ENCODE assay signal across 8 cellular contexts in the genomic region with DNA sequence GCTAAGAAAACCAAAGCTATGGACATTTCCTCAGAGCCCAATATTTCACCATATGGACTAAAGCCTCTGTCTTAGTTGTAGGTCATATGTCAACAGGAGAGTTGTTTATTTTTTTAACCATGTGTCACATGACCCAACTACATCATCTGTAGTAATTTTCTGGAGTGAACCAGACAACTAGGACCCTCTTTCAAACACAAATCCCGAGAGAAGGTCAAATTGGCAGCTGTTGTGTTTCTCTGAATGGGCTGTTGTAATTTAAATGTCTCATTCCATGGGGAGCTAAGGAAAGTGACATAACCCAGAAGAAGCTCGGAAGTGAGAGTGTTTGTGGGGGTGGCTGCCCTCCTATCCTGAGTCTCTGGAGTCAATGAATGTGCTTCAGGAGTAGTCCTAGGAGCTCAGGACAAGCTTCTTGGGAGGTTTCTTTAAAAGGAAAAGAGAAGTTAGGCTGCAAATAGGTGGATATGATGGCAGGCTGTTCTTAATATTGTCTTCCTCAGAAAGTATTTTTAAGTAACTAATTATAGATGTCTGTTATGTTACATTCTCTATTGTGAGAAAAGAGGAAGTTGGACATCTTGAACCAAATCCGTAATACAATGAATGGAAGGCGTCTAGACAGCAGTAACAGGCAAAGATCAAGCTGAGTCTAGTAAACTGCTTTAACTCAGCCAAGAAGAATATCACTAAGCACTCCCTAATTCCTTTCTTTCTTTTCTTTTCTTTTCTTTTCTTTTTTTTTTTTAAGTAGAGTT. TPM values are rescaled to one million over a fixed set of nuclear protein-coding genes. Genes with fewer than 3 reads are reported as not detected.
DNase-seq lines count a peak whose midpoint lies in the region; ATAC-seq, FAIRE-seq and TF ChIP-seq lines count a peak whose summit lies in the region.

No MANE protein-coding gene starts in this region.

- H3K79me2 ChIP-seq in DOHH2 (ENCODE audit: control insufficient read depth, low read length) (no peaks in the 10 kb centered on the region), GM12878 (ENCODE audit: control insufficient read depth, insufficient read depth, low read length) (no peaks in the 10 kb centered on the region)

- WGBS in GM12878 (ENCODE audit: insufficient coverage, insufficient replicate concordance, low lambda C conversion rate, missing lambda C conversion rate) = 16% methylated on average over 4 of the region's 4 CpGs

- DNase-seq in GM12878 (ENCODE audit: low read depth, low spot score) (peak; percentile 30), HCEC 1CT (no peak), NCI-H82 treated with DMSO at 0.1 percent for 48 hours (lab: John Stamatoyannopoulos, UW; ENCODE audit: unreplicated experiment) (no peak)
- no peak for DNase-seq in CD4-positive, alpha-beta memory T cell
- DNase-seq in activated CD4-positive, alpha-beta T cell treated with anti-CD3 and anti-CD28 coated beads, Interleukin-2, amount 50 U/mL, for 4 hours = no peak

- H4K20me1 ChIP-seq in DOHH2 (ENCODE audit: control insufficient read depth, insufficient read depth, low read depth, low read length) (no peaks in the 10 kb centered on the region), GM12878 (ENCODE audit: control insufficient read depth, insufficient read depth) (no peaks in the 10 kb centered on the region)

- SMC1A ChIA-PET in GM12878 (lab: Charles Lee; ENCODE audit: uncharacterized antibody, unreplicated experiment) = interaction anchor here (0.6 to 2.9 kb wide), 9 partner anchors 15 to 265 kb away, joined by 3 to 10 read pairs (median 4); no protein-coding TSS in a partner anchor

- ATAC-seq in GM21381 (IDR thresholded peaks at IDR 0.05; ENCODE audit: unreplicated experiment) (peak; percentile 80), HG03342 (IDR thresholded peaks at IDR 0.05; ENCODE audit: unreplicated experiment) (peak; percentile 87), GM12878 (peak; percentile 92)

- no peak overlapping the region for H3K27ac Mint-ChIP-seq in CD4-positive, alpha-beta memory T cell

- peak overlapping the region; percentile 79 for H3K4me2 ChIP-seq in DOHH2 (ENCODE audit: low read length)
- H3K4me2 ChIP-seq in GM12878 (ENCODE audit: control insufficient read depth, insufficient read depth) = 0 out of 2 replicates have a peak overlapping the region, but pooled peaks have one; percentile 20

- peaks cover 0 to 1% (median 0%) of the 10 kb centered on the region in 4 donors for H3K4me1 Mint-ChIP-seq in CD4-positive, alpha-beta memory T cell

- TF ChIP-seq CTCF in DOHH2 (IDR thresholded peaks at IDR 0.05; ENCODE audit: low read depth, low read length, poor library complexity, severe bottlenecking) = no peak
- no peak for TF ChIP-seq CTCF in GM12878 (IDR thresholded peaks at IDR 0.05 in 2 of 3, conservative IDR thresholded peaks at IDR 0.05 in 1 of 3; ENCODE audit: control insufficient read depth in 2 of 3, extremely low read depth in 1 of 3, insufficient read depth in 1 of 3, low read depth in 3 of 3, low read length in 3 of 3)

- H3F3A ChIP-seq in DOHH2 (ENCODE audit: control insufficient read depth, insufficient read depth) = no peaks in the 10 kb centered on the region; the same call in 1 of the 2 replicates

- peaks cover 0 to 3% (median 0%) of the 10 kb centered on the region in 8 donors for H3K9me3 Mint-ChIP-seq in CD4-positive, alpha-beta memory T cell

- peaks cover 20% of the 10 kb centered on the region for H3K4me1 ChIP-seq in DOHH2 (ENCODE audit: control insufficient read depth, low read length)
- peaks cover 6% of the 10 kb centered on the region; the same call in 1 of the 2 replicates for H3K4me1 ChIP-seq in GM12878 (ENCODE audit: control insufficient read depth, insufficient read depth, low read length)
- no peaks in the 10 kb centered on the region for H3K4me1 ChIP-seq in CD4-positive, alpha-beta memory T cell (ENCODE audit: insufficient read depth, low read length)

- CTCF ChIA-PET in GM12878 (lab: Yijun Ruan, JAX) = interaction anchor here (1.0 to 1.5 kb wide), 2 partner anchors 14 to 24 kb away, joined by 5 to 8 read pairs; no protein-coding TSS in a partner anchor
- CTCF ChIA-PET in CD4-positive, alpha-beta memory T cell (lab: Charles Lee; ENCODE audit: partially characterized antibody) = no interaction called here

- RAD21 ChIA-PET in GM12878 (lab: Charles Lee; ENCODE audit: unreplicated experiment) = interaction anchor here (1.2 to 1.8 kb wide), 6 partner anchors 12 to 209 kb away, joined by 3 to 6 read pairs (median 4); partner anchors contain the start of genes TMEM167A and XRCC4

- no peak for TF ChIP-seq EP300 in GM12878 (IDR thresholded peaks at IDR 0.05; ENCODE audit: borderline replicate concordance in 1 of 2, control insufficient read depth in 1 of 2, low read depth in 2 of 2, low read length in 2 of 2)

- intact Hi-C loops in GM12878 (cut with micrococcal nuclease; ENCODE audit: unreplicated experiment) = no loop called here
- intact Hi-C loops in CD4-positive, alpha-beta memory T cell (cut with micrococcal nuclease) = no loop called here

- TF ChIP-seq RAD21 in GM12878 (IDR thresholded peaks at IDR 0.05; ENCODE audit: insufficient read depth, low read depth, low read length) = no peak

- no TSS peak for BruUV-seq in GM12878 (replicated peaks; lab: Mats Ljungman, UMichigan)

- POLR2A ChIA-PET in GM12878 (lab: Charles Lee) = interaction anchor here (1.1 to 1.5 kb wide), 3 partner anchors 11 to 23 kb away, joined by 3 to 4 read pairs (median 3); no protein-coding TSS in a partner anchor
- POLR2A ChIA-PET in CD4-positive, alpha-beta memory T cell (lab: Charles Lee; ENCODE audit: partially characterized antibody) = no interaction called here

- no peak for TF ChIP-seq POLR2A in GM12878 (IDR thresholded peaks at IDR 0.05; ENCODE audit: low read depth, low read length)

- peak overlapping the region; percentile 21; the same call in 1 of the 2 replicates for H2AFZ ChIP-seq in GM12878 (ENCODE audit: control insufficient read depth, low read depth, low read length)

- H3K27me3 Mint-ChIP-seq in CD4-positive, alpha-beta memory T cell = no peaks in the 10 kb centered on the region

- H3K4me3 ChIP-seq in DOHH2 (ENCODE audit: low read length) = peak overlapping the region; percentile 58
- no peak overlapping the region for H3K4me3 ChIP-seq in GM12878
- no peak overlapping the region for H3K4me3 ChIP-seq in CD4-positive, alpha-beta memory T cell (ENCODE audit: low read length in 2 of 2)

- in situ Hi-C loops in GM12878 (cut with MboI) = no loop called here

- FAIRE-seq in GM12878 (lab: Jason Lieb, UNC) = no peak

- H3K27ac ChIP-seq in DOHH2 (ENCODE audit: low read depth, low read length) (peak overlapping the region; percentile 67), GM12878 (ENCODE audit: control insufficient read depth, insufficient read depth) (no peak overlapping the region; the same call in 1 of the 2 replicates)
- H3K27ac ChIP-seq in CD4-positive, alpha-beta memory T cell (ENCODE audit: low read depth, low read length) = no peak overlapping the region

- H3K27me3 ChIP-seq in DOHH2 (ENCODE audit: control insufficient read depth, low read length) (no peaks in the 10 kb centered on the region), GM12878 (replicated peaks in 1 of 2; ENCODE audit: control insufficient read depth in 2 of 2, insufficient read depth in 2 of 2, low read length in 1 of 2) (no peaks in the 10 kb centered on the region)
- no peaks in the 10 kb centered on the region for H3K27me3 ChIP-seq in CD4-positive, alpha-beta memory T cell (ENCODE audit: insufficient read depth, low read length)

- H3K9me3 ChIP-seq in DOHH2 (ENCODE audit: control insufficient read depth, insufficient read depth, low read length) (no peaks in the 10 kb centered on the region; the same call in 1 of the 2 replicates), GM12878 (replicated peaks; ENCODE audit: control insufficient read depth, insufficient read depth, low read length) (no peaks in the 10 kb centered on the region)
- H3K9me3 ChIP-seq in CD4-positive, alpha-beta memory T cell (ENCODE audit: control insufficient read depth in 1 of 2, low read length in 2 of 2) = no peaks in the 10 kb centered on the region

- no peak overlapping the region for H3K9ac ChIP-seq in GM12878 (ENCODE audit: control insufficient read depth, insufficient read depth, low read length)

- no peaks in the 10 kb centered on the region for H3K36me3 Mint-ChIP-seq in CD4-positive, alpha-beta memory T cell

- H3K4me3 Mint-ChIP-seq in CD4-positive, alpha-beta memory T cell = no peak overlapping the region

- H3K36me3 ChIP-seq in DOHH2 (ENCODE audit: control insufficient read depth, low read length) = no peaks in the 10 kb centered on the region
- H3K36me3 ChIP-seq in GM12878 (ENCODE audit: control insufficient read depth in 2 of 2, insufficient read depth in 2 of 2, low read length in 1 of 2) = no peaks in the 10 kb centered on the region
- no peaks in the 10 kb centered on the region for H3K36me3 ChIP-seq in CD4-positive, alpha-beta memory T cell (ENCODE audit: insufficient read depth, low read length)

- no peaks in the 10 kb centered on the region for H3K9me2 ChIP-seq in DOHH2 (replicated peaks; ENCODE audit: control insufficient read depth, low read length)

RNA-seq across cellular contexts. Expression of gene TMEM167A, which starts 50.1 kb away (rescaled TPM):
- 44.0 and 45.8 TPM in 2 replicates for total RNA-seq in GM12878 (2013; cell fraction: nucleolus; rRNA removed)
- total RNA-seq in GM12878 (2014; rRNA removed) = 31.0 and 33.8 TPM in 2 replicates
- total RNA-seq in GM12878 (2014; rRNA removed; fragmentation: Illumina TruSeq; extraction: Trizol) = 36.9 and 40.0 TPM in 2 replicates
- total RNA-seq in GM12878 (2021) = 64.9 and 69.7 TPM in 2 replicates
- polyA plus RNA-seq in GM12878 (2011; ENCODE audit: low read depth) = 18.7 TPM
- 106 and 171 TPM in 2 replicates for polyA plus RNA-seq in GM12878 (2011; rRNA removed)
- polyA plus RNA-seq in GM12878 (2011; cell fraction: cytosol; rRNA removed) = 15.7 and 21.1 TPM in 2 replicates
- 20.3 and 21.7 TPM in 2 replicates for polyA plus RNA-seq in GM12878 (2011; cell fraction: nucleus; rRNA removed)
- polyA plus RNA-seq in GM12878 (2012) = 48.7 and 57.1 TPM in 2 replicates
- polyA plus RNA-seq in GM12878 (2014; fragmentation: Illumina TruSeq; extraction: Trizol) = 53.2 and 65.7 TPM in 2 replicates
- polyA plus RNA-seq in GM12878 (2014; fragmentation: Nextera tagmentation; extraction: Ambion mirVana) = 100 to 1,000 TPM; 314 to 363 TPM
- 28.5 and 29.5 TPM in 2 replicates for polyA plus RNA-seq in GM12878 (2014; rRNA removed)
- polyA plus RNA-seq in GM12878 (2016; fragmentation: Nextera tagmentation; extraction: Ambion mirVana) = 100 to 1,000 TPM; 180 to 190 TPM
- 11.8 and 16.7 TPM in 2 replicates for polyA minus RNA-seq in GM12878 (2011; rRNA and poly(A)+ RNA removed)
- polyA minus RNA-seq in GM12878 (2011; cell fraction: cytosol; rRNA and poly(A)+ RNA removed) = 4.0 and 7.4 TPM in 2 replicates
- 15.8 and 21.0 TPM in 2 replicates for polyA minus RNA-seq in GM12878 (2011; cell fraction: nucleus; rRNA and poly(A)+ RNA removed)
- 10 to 100 TPM; 44.6 to 47.9 TPM for total RNA-seq in CD4-positive, alpha-beta memory T cell
- 10 to 100 TPM; 67.3 to 84.3 TPM for polyA plus RNA-seq in CD4-positive, alpha-beta memory T cell

RNA-seq across cellular contexts. Expression of gene XRCC4, which starts 50.2 kb away (rescaled TPM):
- total RNA-seq in GM12878 (2013; cell fraction: nucleolus; rRNA removed) = 45.0 and 45.6 TPM in 2 replicates
- total RNA-seq in GM12878 (2014; rRNA removed) (12.1 and 18.1 TPM in 2 replicates), GM12878 (2014; rRNA removed; fragmentation: Illumina TruSeq; extraction: Trizol) (26.2 and 27.5 TPM in 2 replicates), GM12878 (2021) (14.8 and 15.1 TPM in 2 replicates)
- 10.9 TPM for polyA plus RNA-seq in GM12878 (2011; ENCODE audit: low read depth)
- polyA plus RNA-seq in GM12878 (2011; rRNA removed) (17.9 and 31.5 TPM in 2 replicates), GM12878 (2014; fragmentation: Illumina TruSeq; extraction: Trizol) (25.4 and 33.7 TPM in 2 replicates), GM12878 (2014; fragmentation: Nextera tagmentation; extraction: Ambion mirVana) (10 to 100 TPM; 49.2 to 53.6 TPM), GM12878 (2014; rRNA removed) (10.9 and 14.3 TPM in 2 replicates), GM12878 (2016; fragmentation: Nextera tagmentation; extraction: Ambion mirVana) (10 to 100 TPM; 28.6 to 29.1 TPM)
- polyA plus RNA-seq in GM12878 (2011; cell fraction: cytosol; rRNA removed) = 4.2 and 4.8 TPM in 2 replicates
- polyA plus RNA-seq in GM12878 (2011; cell fraction: nucleus; rRNA removed) = 4.7 and 6.1 TPM in 2 replicates
- polyA plus RNA-seq in GM12878 (2012) = 13.5 and 15.4 TPM in 2 replicates
- 5.3 and 7.0 TPM in 2 replicates for polyA minus RNA-seq in GM12878 (2011; rRNA and poly(A)+ RNA removed)
- 2.7 and 2.8 TPM in 2 replicates for polyA minus RNA-seq in GM12878 (2011; cell fraction: cytosol; rRNA and poly(A)+ RNA removed)
- 12.7 and 22.9 TPM in 2 replicates for polyA minus RNA-seq in GM12878 (2011; cell fraction: nucleus; rRNA and poly(A)+ RNA removed)
- 1 to 10 TPM; 4.1 to 4.2 TPM for total RNA-seq in CD4-positive, alpha-beta memory T cell
- polyA plus RNA-seq in CD4-positive, alpha-beta memory T cell = 1 to 10 TPM; 7.2 to 9.8 TPM
